ENCODE assay signal across 8 cellular contexts in genomic region chr6:129936329-129937165, GRCh38.
DNase-seq lines count a peak whose midpoint lies in the region; ATAC-seq and TF ChIP-seq lines count a peak whose summit lies in the region.

No MANE protein-coding gene starts in this region.

- TF ChIP-seq CTCF in RWPE2 (IDR thresholded peaks at IDR 0.05; ENCODE audit: poor library complexity, severe bottlenecking), result peak; percentile 88

- H3K36me3 ChIP-seq in RWPE2 (ENCODE audit: low read depth), result no peaks in the 10 kb centered on the region

- no peaks in the 10 kb centered on the region for H3K9me3 ChIP-seq in RWPE2 (ENCODE audit: severe bottlenecking)

- peaks cover 5% of the 10 kb centered on the region for H3K4me1 ChIP-seq in RWPE2 (ENCODE audit: insufficient read depth, poor library complexity, severe bottlenecking)

- ATAC-seq in GM19035 (IDR thresholded peaks at IDR 0.05; ENCODE audit: unreplicated experiment), result peak; percentile 75
- peak; percentile 74 for ATAC-seq in RWPE2 (ENCODE audit: low read depth)

- in situ Hi-C loops in Caki2 (cut with HindIII; ENCODE audit: low pct_unique_long_range_greater_than_20kb, low sequenced_read_pairs), result no loop called here

- no peak overlapping the region for H3K4me3 ChIP-seq in RWPE2 (ENCODE audit: severe bottlenecking)

- H3K27me3 ChIP-seq in RWPE2 (ENCODE audit: insufficient read depth, poor library complexity, severe bottlenecking), result no peaks in the 10 kb centered on the region

- H3K27ac ChIP-seq in RWPE2 (ENCODE audit: poor library complexity, severe bottlenecking), result no peak overlapping the region

- peak; percentile 45 for DNase-seq in Caki2 (ENCODE audit: low read depth)
- DNase-seq in HS-27A (ENCODE audit: low read depth), result peak; percentile 59
- DNase-seq in RWPE2 (ENCODE audit: low spot score), result no peak
- peak; percentile 70 for DNase-seq in amniotic stem cell (lab: John Stamatoyannopoulos, UW)
- peak; percentile 61 for DNase-seq in iris pigment epithelial cell (ENCODE audit: low read depth)
- DNase-seq in stimulated activated CD4-positive, alpha-beta T cell treated with anti-CD3 and anti-CD28 coated beads, Interleukin-4, amount 100 ng/mL, for 4 hours, result peak; percentile 22 to 30
- no peak for DNase-seq in GOT3 (lab: John Stamatoyannopoulos, UW)

Comparison
In these comparisons a context has a peak if more than half of its experiments do, and no peak if none do; other contexts are left out.
1. DNase-seq: peak in Caki2 (single experiment), HS-27A (single experiment), amniotic stem cell (single experiment), iris pigment epithelial cell (single experiment) and stimulated activated CD4-positive, alpha-beta T cell treated with anti-CD3 and anti-CD28 coated beads, Interleukin-4, amount 100 ng/mL, for 4 hours (2 of 2); none in RWPE2 (single experiment) and GOT3 (single experiment).